Comparison of ENCODE assay signal across 1 cellular context in the genomic region with DNA sequence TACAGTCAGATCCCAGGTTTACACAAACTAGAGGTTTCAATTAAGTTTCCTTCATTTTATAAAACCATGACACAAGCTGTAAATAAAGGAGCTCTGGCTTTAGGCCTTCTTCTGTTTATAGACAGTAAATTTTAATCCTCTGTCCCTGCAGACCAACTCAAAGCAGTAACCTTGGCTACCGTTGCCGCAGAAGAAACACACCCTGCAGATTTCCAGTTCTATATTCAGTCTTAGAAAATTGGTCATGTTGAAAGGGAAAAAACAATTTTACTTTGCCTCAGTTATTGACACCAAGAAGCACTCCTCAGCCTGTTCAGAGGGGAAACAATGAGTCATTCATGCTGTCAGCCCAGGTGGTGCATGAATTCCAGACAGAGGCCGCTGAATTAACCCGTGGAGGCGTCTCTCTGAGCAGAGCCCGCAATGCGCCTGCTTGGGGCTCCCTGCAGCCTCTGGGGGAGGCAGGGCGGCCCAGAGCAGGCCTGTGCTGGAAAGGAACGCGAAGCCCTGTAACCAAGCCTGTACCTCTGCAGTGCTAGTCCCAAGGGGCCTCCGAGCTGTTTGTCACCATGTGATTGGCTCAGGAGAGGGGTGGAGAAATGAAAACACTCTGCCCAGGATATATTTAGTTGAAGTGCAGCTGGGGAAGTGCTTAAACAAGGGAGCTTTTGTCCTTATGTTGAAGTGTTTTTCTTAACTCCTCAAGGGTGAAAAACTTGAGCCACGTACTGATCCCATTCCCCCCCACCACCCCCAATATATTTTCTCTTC.
TF ChIP-seq lines count a peak whose summit lies in the region.

No MANE protein-coding gene starts in this region.

TF ChIP-seq in HepG2, 621 proteins besides CTCF, POLR2A, EP300 and RAD21 (continued from another document and continues in another):
- TF ChIP-seq TCF12 (IDR thresholded peaks at IDR 0.05) (no peak), TCF12 (CRISPR knock-in tag; IDR thresholded peaks at IDR 0.05) (0 out of 2 replicates have a peak, but pooled peaks have one; percentile 26), HDAC2 (CRISPR knock-in tag; IDR thresholded peaks at IDR 0.05) (peak; percentile 74; the same call in 1 of the 2 replicates), AHR (CRISPR knock-in tag; IDR thresholded peaks at IDR 0.05) (0 out of 2 replicates have a peak, but pooled peaks have one; percentile 69), FOXO4 (CRISPR knock-in tag; conservative IDR thresholded peaks at IDR 0.05) (no peak), ZNF441 (CRISPR knock-in tag; IDR thresholded peaks at IDR 0.05; ENCODE audit: borderline replicate concordance) (peak; percentile 68; the same call in 1 of the 2 replicates), ZNF616 (CRISPR knock-in tag; IDR thresholded peaks at IDR 0.05; ENCODE audit: low read depth) (no peak), BRCA1 (CRISPR knock-in tag; IDR thresholded peaks at IDR 0.05) (peak; percentile 63; the same call in 1 of the 2 replicates), ADNP (CRISPR knock-in tag; IDR thresholded peaks at IDR 0.05) (no peak), ZNF619 (CRISPR knock-in tag; IDR thresholded peaks at IDR 0.05) (0 out of 2 replicates have a peak, but pooled peaks have one; percentile 60), ZFP90 (CRISPR knock-in tag; IDR thresholded peaks at IDR 0.05; ENCODE audit: borderline replicate concordance) (peak; percentile 80), STAG1 (CRISPR knock-in tag; IDR thresholded peaks at IDR 0.05) (peak; percentile 17), RFX3 (CRISPR knock-in tag; IDR thresholded peaks at IDR 0.05) (0 out of 2 replicates have a peak, but pooled peaks have one; percentile 6), ZNF878 (CRISPR knock-in tag; IDR thresholded peaks at IDR 0.05) (peak; percentile 46; the same call in 1 of the 2 replicates), KDM3A (CRISPR knock-in tag; IDR thresholded peaks at IDR 0.05; ENCODE audit: low read depth) (0 out of 2 replicates have a peak, but pooled peaks have one; percentile 52), HNF4A (CRISPR knock-in tag; IDR thresholded peaks at IDR 0.05) (no peak; the same call in 1 of the 2 replicates), ZNF317 (CRISPR knock-in tag; IDR thresholded peaks at IDR 0.05) (peak; percentile 81; the same call in 1 of the 2 replicates), ETV5 (CRISPR knock-in tag; IDR thresholded peaks at IDR 0.05; ENCODE audit: borderline replicate concordance) (peak; percentile 38; the same call in 1 of the 2 replicates), ISL2 (CRISPR knock-in tag; IDR thresholded peaks at IDR 0.05) (peak; percentile 58), ELF3 (CRISPR knock-in tag; IDR thresholded peaks at IDR 0.05) (peak; percentile 63; the same call in 1 of the 2 replicates), KAT7 (CRISPR knock-in tag; IDR thresholded peaks at IDR 0.05; ENCODE audit: borderline replicate concordance) (0 out of 2 replicates have a peak, but pooled peaks have one; percentile 27), MXI1 (IDR thresholded peaks at IDR 0.05; ENCODE audit: borderline replicate concordance, low read depth, low read length) (peak; percentile 59; the same call in 1 of the 3 replicates), BCL3 (CRISPR knock-in tag; IDR thresholded peaks at IDR 0.05) (peak; percentile 58; the same call in 1 of the 2 replicates), NFKBIZ (CRISPR knock-in tag; IDR thresholded peaks at IDR 0.05) (peak; percentile 49; the same call in 1 of the 2 replicates), ZNF292 (CRISPR knock-in tag; IDR thresholded peaks at IDR 0.05; ENCODE audit: borderline replicate concordance, low read depth) (peak; percentile 97), ZFP91 (CRISPR knock-in tag; IDR thresholded peaks at IDR 0.05; ENCODE audit: borderline replicate concordance) (peak; percentile 87), HOXA5 (CRISPR knock-in tag; IDR thresholded peaks at IDR 0.05) (peak; percentile 69), ZNF343 (CRISPR knock-in tag; IDR thresholded peaks at IDR 0.05) (peak; percentile 80; the same call in 1 of the 2 replicates), ZNF605 (CRISPR knock-in tag; IDR thresholded peaks at IDR 0.05) (peak; percentile 68; the same call in 1 of the 2 replicates), SALL2 (CRISPR knock-in tag; IDR thresholded peaks at IDR 0.05) (no peak), TEF (CRISPR knock-in tag; IDR thresholded peaks at IDR 0.05) (peak; percentile 29; the same call in 1 of the 2 replicates)
- TF ChIP-seq, protein P1, sequence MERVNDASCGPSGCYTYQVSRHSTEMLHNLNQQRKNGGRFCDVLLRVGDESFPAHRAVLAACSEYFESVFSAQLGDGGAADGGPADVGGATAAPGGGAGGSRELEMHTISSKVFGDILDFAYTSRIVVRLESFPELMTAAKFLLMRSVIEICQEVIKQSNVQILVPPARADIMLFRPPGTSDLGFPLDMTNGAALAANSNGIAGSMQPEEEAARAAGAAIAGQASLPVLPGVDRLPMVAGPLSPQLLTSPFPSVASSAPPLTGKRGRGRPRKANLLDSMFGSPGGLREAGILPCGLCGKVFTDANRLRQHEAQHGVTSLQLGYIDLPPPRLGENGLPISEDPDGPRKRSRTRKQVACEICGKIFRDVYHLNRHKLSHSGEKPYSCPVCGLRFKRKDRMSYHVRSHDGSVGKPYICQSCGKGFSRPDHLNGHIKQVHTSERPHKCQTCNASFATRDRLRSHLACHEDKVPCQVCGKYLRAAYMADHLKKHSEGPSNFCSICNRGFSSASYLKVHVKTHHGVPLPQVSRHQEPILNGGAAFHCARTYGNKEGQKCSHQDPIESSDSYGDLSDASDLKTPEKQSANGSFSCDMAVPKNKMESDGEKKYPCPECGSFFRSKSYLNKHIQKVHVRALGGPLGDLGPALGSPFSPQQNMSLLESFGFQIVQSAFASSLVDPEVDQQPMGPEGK (CRISPR knock-in tag; IDR thresholded peaks at IDR 0.05): peak; percentile 81
- TF ChIP-seq, protein P2, sequence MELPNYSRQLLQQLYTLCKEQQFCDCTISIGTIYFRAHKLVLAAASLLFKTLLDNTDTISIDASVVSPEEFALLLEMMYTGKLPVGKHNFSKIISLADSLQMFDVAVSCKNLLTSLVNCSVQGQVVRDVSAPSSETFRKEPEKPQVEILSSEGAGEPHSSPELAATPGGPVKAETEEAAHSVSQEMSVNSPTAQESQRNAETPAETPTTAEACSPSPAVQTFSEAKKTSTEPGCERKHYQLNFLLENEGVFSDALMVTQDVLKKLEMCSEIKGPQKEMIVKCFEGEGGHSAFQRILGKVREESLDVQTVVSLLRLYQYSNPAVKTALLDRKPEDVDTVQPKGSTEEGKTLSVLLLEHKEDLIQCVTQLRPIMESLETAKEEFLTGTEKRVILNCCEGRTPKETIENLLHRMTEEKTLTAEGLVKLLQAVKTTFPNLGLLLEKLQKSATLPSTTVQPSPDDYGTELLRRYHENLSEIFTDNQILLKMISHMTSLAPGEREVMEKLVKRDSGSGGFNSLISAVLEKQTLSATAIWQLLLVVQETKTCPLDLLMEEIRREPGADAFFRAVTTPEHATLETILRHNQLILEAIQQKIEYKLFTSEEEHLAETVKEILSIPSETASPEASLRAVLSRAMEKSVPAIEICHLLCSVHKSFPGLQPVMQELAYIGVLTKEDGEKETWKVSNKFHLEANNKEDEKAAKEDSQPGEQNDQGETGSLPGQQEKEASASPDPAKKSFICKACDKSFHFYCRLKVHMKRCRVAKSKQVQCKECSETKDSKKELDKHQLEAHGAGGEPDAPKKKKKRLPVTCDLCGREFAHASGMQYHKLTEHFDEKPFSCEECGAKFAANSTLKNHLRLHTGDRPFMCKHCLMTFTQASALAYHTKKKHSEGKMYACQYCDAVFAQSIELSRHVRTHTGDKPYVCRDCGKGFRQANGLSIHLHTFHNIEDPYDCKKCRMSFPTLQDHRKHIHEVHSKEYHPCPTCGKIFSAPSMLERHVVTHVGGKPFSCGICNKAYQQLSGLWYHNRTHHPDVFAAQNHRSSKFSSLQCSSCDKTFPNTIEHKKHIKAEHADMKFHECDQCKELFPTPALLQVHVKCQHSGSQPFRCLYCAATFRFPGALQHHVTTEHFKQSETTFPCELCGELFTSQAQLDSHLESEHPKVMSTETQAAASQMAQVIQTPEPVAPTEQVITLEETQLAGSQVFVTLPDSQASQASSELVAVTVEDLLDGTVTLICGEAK (IDR thresholded peaks at IDR 0.05): no peak
- TF ChIP-seq, protein P2 (CRISPR knock-in tag; IDR thresholded peaks at IDR 0.05): peak; percentile 59; the same call in 1 of the 2 replicates
- TF ChIP-seq, protein P3, sequence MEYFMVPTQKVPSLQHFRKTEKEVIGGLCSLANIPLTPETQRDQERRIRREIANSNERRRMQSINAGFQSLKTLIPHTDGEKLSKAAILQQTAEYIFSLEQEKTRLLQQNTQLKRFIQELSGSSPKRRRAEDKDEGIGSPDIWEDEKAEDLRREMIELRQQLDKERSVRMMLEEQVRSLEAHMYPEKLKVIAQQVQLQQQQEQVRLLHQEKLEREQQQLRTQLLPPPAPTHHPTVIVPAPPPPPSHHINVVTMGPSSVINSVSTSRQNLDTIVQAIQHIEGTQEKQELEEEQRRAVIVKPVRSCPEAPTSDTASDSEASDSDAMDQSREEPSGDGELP (IDR thresholded peaks at IDR 0.05; ENCODE audit: borderline replicate concordance, low read depth): peak; percentile 84; the same call in 1 of the 2 replicates
- TF ChIP-seq, protein P4, sequence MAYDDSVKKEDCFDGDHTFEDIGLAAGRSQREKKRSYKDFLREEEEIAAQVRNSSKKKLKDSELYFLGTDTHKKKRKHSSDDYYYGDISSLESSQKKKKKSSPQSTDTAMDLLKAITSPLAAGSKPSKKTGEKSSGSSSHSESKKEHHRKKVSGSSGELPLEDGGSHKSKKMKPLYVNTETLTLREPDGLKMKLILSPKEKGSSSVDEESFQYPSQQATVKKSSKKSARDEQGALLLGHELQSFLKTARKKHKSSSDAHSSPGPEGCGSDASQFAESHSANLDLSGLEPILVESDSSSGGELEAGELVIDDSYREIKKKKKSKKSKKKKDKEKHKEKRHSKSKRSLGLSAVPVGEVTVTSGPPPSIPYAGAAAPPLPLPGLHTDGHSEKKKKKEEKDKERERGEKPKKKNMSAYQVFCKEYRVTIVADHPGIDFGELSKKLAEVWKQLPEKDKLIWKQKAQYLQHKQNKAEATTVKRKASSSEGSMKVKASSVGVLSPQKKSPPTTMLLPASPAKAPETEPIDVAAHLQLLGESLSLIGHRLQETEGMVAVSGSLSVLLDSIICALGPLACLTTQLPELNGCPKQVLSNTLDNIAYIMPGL (CRISPR knock-in tag; IDR thresholded peaks at IDR 0.05; ENCODE audit: borderline replicate concordance in 1 of 2, low read depth in 1 of 2): peak; percentile 61 to 68; a peak in 3 of 4 replicates
